Comparison of ENCODE assay signal across 15 cellular contexts in the genomic region with DNA sequence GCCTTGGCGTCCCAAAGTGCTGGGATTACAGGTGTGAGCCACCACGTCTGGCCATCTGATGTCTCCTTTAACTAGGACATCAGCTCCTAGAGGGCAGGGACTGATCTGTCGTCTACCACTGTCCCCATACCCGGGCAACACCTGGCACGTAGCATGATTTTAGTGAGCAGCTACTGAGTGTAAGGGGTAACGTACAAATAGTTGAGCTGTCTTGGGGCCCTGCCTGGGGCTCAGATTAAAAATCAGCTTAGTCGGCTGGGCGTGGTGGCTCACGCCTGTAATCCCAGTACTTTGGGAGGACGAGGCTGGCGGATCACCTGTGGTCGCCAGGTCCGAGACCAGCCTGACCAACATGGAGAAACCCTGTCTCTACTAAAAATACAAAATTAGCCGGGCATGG. TPM values are rescaled to one million over a fixed set of nuclear protein-coding genes. Genes with fewer than 3 reads are reported as not detected.
A peak's percentile ranks its signal among the peaks of the same experiment; 100 is the strongest.
DNase-seq lines count a peak whose midpoint lies in the region; ATAC-seq and TF ChIP-seq lines count a peak whose summit lies in the region.
"Had no signal": no experiment of that assay in that cellular context is flagged by ENCODE, and none has a peak within 500 bp of the region (broad histone marks: within the 10 kb centered on the region; RNA-seq: fewer than 3 reads in every experiment).

No MANE protein-coding gene starts in this region.

- H3K27ac Mint-ChIP-seq in activated CD4-positive, alpha-beta T cell treated with anti-CD3 and anti-CD28 coated beads, Interleukin-2, amount 10 ng/mL, durations not matched to agents 24 days and 14 days, result peak overlapping the region; percentile 34
- H3K27ac Mint-ChIP-seq in activated naive CD8-positive, alpha-beta T cell treated with anti-CD3 and anti-CD28 coated beads, Interleukin-2, amount 10 ng/mL, durations not matched to agents 7 days and 5 days, result no peak overlapping the region
- no peak overlapping the region for H3K27ac Mint-ChIP-seq in osteocyte (ENCODE audit: unreplicated experiment)

- H2AFZ ChIP-seq in KMS-11 (ENCODE audit: low read depth), result no peak overlapping the region

- peaks cover 40% of the 10 kb centered on the region for H3K79me2 ChIP-seq in KMS-11 (ENCODE audit: insufficient read depth, low read depth)

- no peak for DNase-seq in activated CD4-positive, alpha-beta T cell treated with anti-CD3 and anti-CD28 coated beads, Interleukin-2, amount 10 ng/mL, durations not matched to agents 24 days and 14 days
- no peak for DNase-seq in activated CD4-positive, alpha-beta T cell treated with anti-CD3 and anti-CD28 coated beads for 48 hours
- no peak for DNase-seq in activated naive CD8-positive, alpha-beta T cell treated with anti-CD3 and anti-CD28 coated beads, Interleukin-2, amount 10 ng/mL, durations not matched to agents 7 days and 5 days
- DNase-seq in osteocyte (ENCODE audit: extremely low spot score, unreplicated experiment) (no peak), adrenal gland (no peak), GF-D8 (lab: John Stamatoyannopoulos, UW) (no peak)
- DNase-seq: ACHN, glutamatergic neuron, NCI-H1436, NCI-H526 treated with DMSO at 0.1 percent for 48 hours, trophoblast cell had no signal

- WGBS in adrenal gland, 4 donors, result 94 to 98% (median 96%) methylated on average over 10 to 14 of the region's 14 CpGs

- peaks cover 34% of the 10 kb centered on the region for H3K4me1 ChIP-seq in KMS-11 (ENCODE audit: low read depth, poor library complexity, severe bottlenecking)
- H3K4me1 ChIP-seq in adrenal gland (replicated peaks in 1 of 2), result peaks cover 15 to 22% of the 10 kb centered on the region in 2 donors

- H3K27me3 ChIP-seq in KMS-11 (ENCODE audit: insufficient read depth, low read depth), result no peaks in the 10 kb centered on the region
- H3K27me3 ChIP-seq in adrenal gland, result no peaks in the 10 kb centered on the region

- peaks cover 12% of the 10 kb centered on the region; the same call in 1 of the 2 replicates for H3K36me3 ChIP-seq in KMS-11 (ENCODE audit: insufficient read depth)
- H3K36me3 ChIP-seq in adrenal gland (replicated peaks in 1 of 2), result peaks cover 0 to 24% of the 10 kb centered on the region in 2 donors
- H3K36me3 ChIP-seq: neutrophil had no signal

- no peak overlapping the region for H3K4me3 ChIP-seq in KMS-11 (IDR thresholded peaks at IDR 0.05; ENCODE audit: insufficient read depth, low read depth, low read length)
- H3K4me3 ChIP-seq in adrenal gland, result no peak overlapping the region

- ATAC-seq in activated naive CD8-positive, alpha-beta T cell treated with anti-CD3 and anti-CD28 coated beads, Interleukin-2, amount 10 ng/mL, durations not matched to agents 7 days and 5 days (ENCODE audit: low read depth), result no peak
- no peak for ATAC-seq in GM21737 (IDR thresholded peaks at IDR 0.05; ENCODE audit: unreplicated experiment)
- ATAC-seq: left colon had no signal

- no peak for TF ChIP-seq POLR2A in adrenal gland (IDR thresholded peaks at IDR 0.05)

- POLR2A ChIA-PET in activated naive CD8-positive, alpha-beta T cell treated with anti-CD3 and anti-CD28 coated beads, Interleukin-2, amount 10 ng/mL, durations not matched to agents 7 days and 5 days (lab: Charles Lee), result interaction anchor here (0.5 to 0.6 kb wide), 2 partner anchors 224 to 633 kb away, joined by 3 to 5 read pairs; no protein-coding TSS in a partner anchor

- H3K27ac ChIP-seq in KMS-11, result no peak overlapping the region
- H3K27ac ChIP-seq in adrenal gland, result no peak overlapping the region
- H3K27ac ChIP-seq: neutrophil had no signal

- H3K4me2 ChIP-seq in KMS-11, result peak overlapping the region; percentile 95

- H3K4me3 Mint-ChIP-seq in activated CD4-positive, alpha-beta T cell treated with anti-CD3 and anti-CD28 coated beads, Interleukin-2, amount 10 ng/mL, durations not matched to agents 24 days and 14 days, result peak overlapping the region; percentile 98
- peak overlapping the region; percentile 88 for H3K4me3 Mint-ChIP-seq in activated naive CD8-positive, alpha-beta T cell treated with anti-CD3 and anti-CD28 coated beads, Interleukin-2, amount 10 ng/mL, durations not matched to agents 7 days and 5 days
- H3K4me3 Mint-ChIP-seq in osteocyte (ENCODE audit: unreplicated experiment), result peak overlapping the region; percentile 94

- no peaks in the 10 kb centered on the region for H3K9me3 ChIP-seq in adrenal gland (replicated peaks in 1 of 3)
- H3K9me3 ChIP-seq: neutrophil had no signal

- no peaks in the 10 kb centered on the region for H4K20me1 ChIP-seq in KMS-11 (ENCODE audit: insufficient read depth)

- TF ChIP-seq CTCF in KMS-11 (conservative IDR thresholded peaks at IDR 0.05; ENCODE audit: low read depth, low read length) (no peak), osteocyte (IDR thresholded peaks at IDR 0.05) (no peak), adrenal gland (IDR thresholded peaks at IDR 0.05) (no peak)

- intact Hi-C loops in activated CD4-positive, alpha-beta T cell treated with anti-CD3 and anti-CD28 coated beads, Interleukin-2, amount 10 ng/mL, durations not matched to agents 24 days and 14 days (cut with micrococcal nuclease), result no loop called here
- intact Hi-C loops in adrenal gland (cut with DNase I), result no loop called here

- H3K4me1 Mint-ChIP-seq in activated CD4-positive, alpha-beta T cell treated with anti-CD3 and anti-CD28 coated beads, Interleukin-2, amount 10 ng/mL, durations not matched to agents 24 days and 14 days, result peaks cover 26% of the 10 kb centered on the region
- peaks cover 26% of the 10 kb centered on the region for H3K4me1 Mint-ChIP-seq in activated naive CD8-positive, alpha-beta T cell treated with anti-CD3 and anti-CD28 coated beads, Interleukin-2, amount 10 ng/mL, durations not matched to agents 7 days and 5 days
- peaks cover 16% of the 10 kb centered on the region for H3K4me1 Mint-ChIP-seq in osteocyte (ENCODE audit: unreplicated experiment)

- no peak overlapping the region for H3K9ac ChIP-seq in KMS-11

- H3K36me3 Mint-ChIP-seq in activated CD4-positive, alpha-beta T cell treated with anti-CD3 and anti-CD28 coated beads, Interleukin-2, amount 10 ng/mL, durations not matched to agents 24 days and 14 days (ENCODE audit: low read depth), result peaks cover 45% of the 10 kb centered on the region
- H3K36me3 Mint-ChIP-seq in activated naive CD8-positive, alpha-beta T cell treated with anti-CD3 and anti-CD28 coated beads, Interleukin-2, amount 10 ng/mL, durations not matched to agents 7 days and 5 days, result peaks cover 11% of the 10 kb centered on the region
- peaks cover 8% of the 10 kb centered on the region for H3K36me3 Mint-ChIP-seq in osteocyte (ENCODE audit: unreplicated experiment)

- no peaks in the 10 kb centered on the region for H3K27me3 Mint-ChIP-seq in activated CD4-positive, alpha-beta T cell treated with anti-CD3 and anti-CD28 coated beads, Interleukin-2, amount 10 ng/mL, durations not matched to agents 24 days and 14 days
- no peaks in the 10 kb centered on the region for H3K27me3 Mint-ChIP-seq in activated naive CD8-positive, alpha-beta T cell treated with anti-CD3 and anti-CD28 coated beads, Interleukin-2, amount 10 ng/mL, durations not matched to agents 7 days and 5 days
- H3K27me3 Mint-ChIP-seq in osteocyte (ENCODE audit: unreplicated experiment), result no peaks in the 10 kb centered on the region

- H3K9me3 Mint-ChIP-seq in activated CD4-positive, alpha-beta T cell treated with anti-CD3 and anti-CD28 coated beads, Interleukin-2, amount 10 ng/mL, durations not matched to agents 24 days and 14 days, result no peaks in the 10 kb centered on the region
- H3K9me3 Mint-ChIP-seq in activated naive CD8-positive, alpha-beta T cell treated with anti-CD3 and anti-CD28 coated beads, Interleukin-2, amount 10 ng/mL, durations not matched to agents 7 days and 5 days, result no peaks in the 10 kb centered on the region
- no peaks in the 10 kb centered on the region for H3K9me3 Mint-ChIP-seq in osteocyte (ENCODE audit: unreplicated experiment)

RNA-seq across cellular contexts. Expression of gene SRM, which starts 1.8 kb away (rescaled TPM):
- total RNA-seq in activated CD4-positive, alpha-beta T cell treated with anti-CD3 and anti-CD28 coated beads, Interleukin-2, amount 10 ng/mL, durations not matched to agents 24 days and 14 days, result 334 and 346 TPM in 2 replicates
- 10 to 100 TPM; 72.3 to 85.0 TPM for total RNA-seq in activated naive CD8-positive, alpha-beta T cell treated with anti-CD3 and anti-CD28 coated beads, Interleukin-2, amount 10 ng/mL, durations not matched to agents 7 days and 5 days
- total RNA-seq in osteocyte (112 and 117 TPM in 2 replicates), adrenal gland (10 to 100 TPM; 34.2 to 97.3 (median 54.5) TPM)
- polyA plus RNA-seq in adrenal gland, result 100 to 1,000 TPM in 2 of 3 donors, 10 to 100 TPM in 1; 50.3 to 243 (median 193) TPM

RNA-seq across cellular contexts. Expression of gene MASP2, which starts 11.0 kb away (rescaled TPM):
- 0.14 and 0.28 TPM in 2 replicates for total RNA-seq in activated CD4-positive, alpha-beta T cell treated with anti-CD3 and anti-CD28 coated beads, Interleukin-2, amount 10 ng/mL, durations not matched to agents 24 days and 14 days
- total RNA-seq in activated naive CD8-positive, alpha-beta T cell treated with anti-CD3 and anti-CD28 coated beads, Interleukin-2, amount 10 ng/mL, durations not matched to agents 7 days and 5 days, result not detected
- total RNA-seq in osteocyte (not detected in 2 replicates), adrenal gland (not detected)
- polyA plus RNA-seq in adrenal gland, result under 1 TPM in 1 of 3 donors, not detected in 2; 0.07 TPM
- total RNA-seq: left colon had no signal

RNA-seq across cellular contexts. Expression of gene EXOSC10, which starts 41.6 kb away (rescaled TPM):
- total RNA-seq in activated CD4-positive, alpha-beta T cell treated with anti-CD3 and anti-CD28 coated beads, Interleukin-2, amount 10 ng/mL, durations not matched to agents 24 days and 14 days, result 93.0 and 98.1 TPM in 2 replicates
- 10 to 100 TPM; 89.1 to 92.8 TPM for total RNA-seq in activated naive CD8-positive, alpha-beta T cell treated with anti-CD3 and anti-CD28 coated beads, Interleukin-2, amount 10 ng/mL, durations not matched to agents 7 days and 5 days
- total RNA-seq in osteocyte (66.1 and 66.3 TPM in 2 replicates), adrenal gland (10 to 100 TPM; 25.5 to 61.9 (median 33.3) TPM)
- 100 to 1,000 TPM in 1 of 3 donors, 10 to 100 TPM in 2; 53.1 to 107 (median 55.9) TPM for polyA plus RNA-seq in adrenal gland

RNA-seq across cellular contexts. Expression of gene TARDBP, which starts 45.6 kb away (rescaled TPM):
- 211 and 224 TPM in 2 replicates for total RNA-seq in activated CD4-positive, alpha-beta T cell treated with anti-CD3 and anti-CD28 coated beads, Interleukin-2, amount 10 ng/mL, durations not matched to agents 24 days and 14 days
- 100 to 1,000 TPM; 166 to 174 TPM for total RNA-seq in activated naive CD8-positive, alpha-beta T cell treated with anti-CD3 and anti-CD28 coated beads, Interleukin-2, amount 10 ng/mL, durations not matched to agents 7 days and 5 days
- total RNA-seq in osteocyte (117 and 119 TPM in 2 replicates), adrenal gland (100 to 1,000 TPM in 5 of 8 donors, 10 to 100 TPM in 3; 56.1 to 324 (median 123) TPM)
- 100 to 1,000 TPM in 1 of 3 donors, 10 to 100 TPM in 2; 79.8 to 179 (median 88.9) TPM for polyA plus RNA-seq in adrenal gland
